Comparison of ENCODE assay signal across 18 cellular contexts in genomic region chr17:59465949-59466307, GRCh38.
"Had no signal": no experiment of that assay in that cellular context is flagged by ENCODE, and none has a peak within 500 bp of the region (broad histone marks: within the 10 kb centered on the region; RNA-seq: fewer than 3 reads in every experiment).

No MANE protein-coding gene starts in this region.

- H3K4me2 ChIP-seq: hepatocyte, smooth muscle cell had no signal

- DNase-seq: effector memory CD8-positive, alpha-beta T cell; erythroblast; foreskin melanocyte; kidney; left cardiac atrium; left ventricle myocardium superior; mesendoderm; naive thymus-derived CD4-positive, alpha-beta T cell; nephron progenitor cell; posterior cingulate gyrus; stimulated activated CD4-positive, alpha-beta T cell treated with anti-CD3 and anti-CD28 coated beads, Interleukin-2, amount 100 ng/mL, for 48 hours; stimulated activated naive CD4-positive, alpha-beta T cell treated with Interleukin-2 at 50 U/mL for 16 hours; thyroid gland; upper lobe of right lung had no signal

- H3K4me3 Mint-ChIP-seq: effector memory CD8-positive, alpha-beta T cell; naive thymus-derived CD4-positive, alpha-beta T cell; nephron progenitor cell had no signal

- H3K27ac ChIP-seq: hepatocyte, thyroid gland, upper lobe of right lung, vagina had no signal

- H3K27ac Mint-ChIP-seq: effector memory CD8-positive, alpha-beta T cell; naive thymus-derived CD4-positive, alpha-beta T cell had no signal

- FAIRE-seq: endothelial cell of umbilical vein, kidney had no signal

- H3K9me3 ChIP-seq: thyroid gland, upper lobe of right lung, vagina had no signal

- H3K4me3 ChIP-seq: hepatocyte, smooth muscle cell, thyroid gland, upper lobe of right lung, vagina had no signal

- H3K9me3 Mint-ChIP-seq: effector memory CD8-positive, alpha-beta T cell; naive thymus-derived CD4-positive, alpha-beta T cell; nephron progenitor cell had no signal

- H3K36me3 ChIP-seq: thyroid gland, upper lobe of right lung, vagina had no signal

- ATAC-seq: effector memory CD8-positive, alpha-beta T cell; left cardiac atrium; left ventricle myocardium superior; naive thymus-derived CD4-positive, alpha-beta T cell had no signal

- H3K79me2 ChIP-seq: hepatocyte had no signal

- H3K27me3 ChIP-seq: hepatocyte, thyroid gland, upper lobe of right lung, vagina had no signal

- H3K4me1 ChIP-seq: thyroid gland, upper lobe of right lung, vagina had no signal

- H2AFZ ChIP-seq: hepatocyte had no signal
